In the genomic region with DNA sequence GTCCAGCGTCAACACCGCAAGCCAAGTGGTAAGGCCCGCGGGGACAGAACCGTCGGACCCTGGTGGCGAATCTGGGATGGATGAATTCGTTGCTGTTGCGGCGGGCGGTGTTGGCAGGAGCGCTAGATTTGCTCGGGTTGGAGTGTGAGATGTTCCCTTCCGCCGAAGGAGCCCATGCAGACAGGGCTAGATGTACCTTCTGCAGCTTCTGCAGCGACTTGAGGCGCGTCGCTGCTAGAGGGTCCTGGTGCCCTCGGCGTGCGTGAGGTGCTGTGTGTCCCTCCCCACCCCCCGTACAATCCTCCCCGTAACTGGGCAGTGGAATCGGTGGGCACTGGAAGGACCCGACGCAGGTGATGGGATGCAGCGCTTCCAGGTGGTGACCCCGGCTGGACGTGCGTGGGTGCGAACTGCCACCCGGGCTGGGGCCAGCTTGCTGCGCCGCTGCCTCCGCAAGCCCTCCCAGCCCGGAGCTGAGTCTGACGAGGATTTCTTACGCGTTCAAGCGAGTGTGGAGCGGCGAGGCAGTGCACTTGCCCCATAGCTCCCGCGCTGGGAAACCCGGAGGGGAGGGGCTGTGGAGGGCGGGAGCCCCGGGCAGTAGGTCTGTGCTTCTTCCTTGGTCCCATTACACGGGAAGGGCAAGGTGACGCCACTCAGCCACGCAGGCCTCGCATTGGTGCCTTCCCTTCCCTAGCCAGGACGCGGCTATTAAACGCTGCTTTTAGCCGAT, we compare ENCODE assay signal across 8 cellular contexts.
DNase-seq lines count a peak whose midpoint lies in the region; ATAC-seq and TF ChIP-seq lines count a peak whose summit lies in the region.

No MANE protein-coding gene starts in this region.

- DNase-seq in AG20443 (ENCODE audit: low spot score) (peak; percentile 65), NCI-H524 treated with DMSO at 0.1 percent for 48 hours (lab: John Stamatoyannopoulos, UW) (peak; percentile 6), brain microvascular endothelial cell (no peak), kidney tubule cell (ENCODE audit: low spot score) (peak; percentile 35), KBM-7 (no peak)
- peak; percentile 61 for DNase-seq in stimulated activated CD4-positive, alpha-beta T cell treated with anti-CD3 and anti-CD28 coated beads, Interleukin-4, amount 100 ng/mL, for 24 hours

- H3K4me3 ChIP-seq in brain microvascular endothelial cell (ENCODE audit: low read depth, low read length) = peak overlapping the region; percentile 53

- peaks cover 6% of the 10 kb centered on the region for H3K27me3 ChIP-seq in brain microvascular endothelial cell (replicated peaks)

- H3K27ac ChIP-seq in brain microvascular endothelial cell = no peak overlapping the region

- ATAC-seq in HG03469 (IDR thresholded peaks at IDR 0.05; ENCODE audit: unreplicated experiment) (no peak), HG02852 (IDR thresholded peaks at IDR 0.05; ENCODE audit: unreplicated experiment) (no peak)

- in situ Hi-C loops in brain microvascular endothelial cell (cut with HindIII; ENCODE audit: low pct_ligation_motif_present, low sequenced_read_pairs) (no loop called here), KBM-7 (cut with MboI; ENCODE audit: low pct_unique_long_range_greater_than_20kb, low sequenced_read_pairs) (no loop called here)

- no peaks in the 10 kb centered on the region for H3K36me3 ChIP-seq in brain microvascular endothelial cell (replicated peaks)

- TF ChIP-seq CTCF in brain microvascular endothelial cell (IDR thresholded peaks at IDR 0.05; ENCODE audit: low read depth, low read length, missing control alignments) = peak; percentile 30

Comparison
In these comparisons a context has a peak if more than half of its experiments do, and no peak if none do; other contexts are left out.
1. DNase-seq: peak in AG20443 (single experiment), NCI-H524 treated with DMSO at 0.1 percent for 48 hours (single experiment), kidney tubule cell (single experiment) and stimulated activated CD4-positive, alpha-beta T cell treated with anti-CD3 and anti-CD28 coated beads, Interleukin-4, amount 100 ng/mL, for 24 hours (single experiment); none in brain microvascular endothelial cell (single experiment) and KBM-7 (single experiment).